19 cellular contexts compared by ENCODE assay signal in genomic region chr17:537133-537532, GRCh38.
DNase-seq lines count a peak whose midpoint lies in the region; ATAC-seq and TF ChIP-seq lines count a peak whose summit lies in the region.
"Had no signal": no experiment of that assay in that cellular context is flagged by ENCODE, and none has a peak within 500 bp of the region (broad histone marks: within the 10 kb centered on the region; RNA-seq: fewer than 3 reads in every experiment).

No MANE protein-coding gene starts in this region.

- H3K9me3 Mint-ChIP-seq in H9 (no peaks in the 10 kb centered on the region), endothelial cell (ENCODE audit: unreplicated experiment) (no peaks in the 10 kb centered on the region)
- no peaks in the 10 kb centered on the region for H3K9me3 Mint-ChIP-seq in activated T-cell treated with anti-CD3 and anti-CD28 coated beads, Interleukin-2, amount 50 U/mL, for 72 hours
- H3K9me3 Mint-ChIP-seq: CD4-positive, alpha-beta T cell had no signal

- H3K27ac Mint-ChIP-seq in H9 (peak overlapping the region; percentile 59 to 75 (median 72); a peak in 3 of 7 replicates), T-helper 17 cell (peak overlapping the region; percentile 27), endothelial cell (ENCODE audit: unreplicated experiment) (peak overlapping the region; percentile 93)
- H3K27ac Mint-ChIP-seq in activated T-cell treated with anti-CD3 and anti-CD28 coated beads, Interleukin-2, amount 50 U/mL, for 72 hours: no peak overlapping the region
- H3K27ac Mint-ChIP-seq: CD4-positive, alpha-beta T cell had no signal

- no peak overlapping the region for H3K9ac ChIP-seq in H9 (ENCODE audit: extremely low read depth, insufficient read length, low read length)
- H3K9ac ChIP-seq: SK-N-SH had no signal

- no peak overlapping the region for H2BK120ac ChIP-seq in H9 (ENCODE audit: low read depth, low read length, poor library complexity, severe bottlenecking)

- no peak overlapping the region for H4K5ac ChIP-seq in H9 (ENCODE audit: insufficient read length, low read depth, low read length)

- H2AK5ac ChIP-seq in H9 (ENCODE audit: insufficient read length, low read length): no peak overlapping the region

- H3K4me2 ChIP-seq in H9 (ENCODE audit: insufficient read depth, insufficient read length, low read length): no peak overlapping the region
- H3K4me2 ChIP-seq: SK-N-SH had no signal

- H2BK15ac ChIP-seq in H9 (ENCODE audit: low read depth, low read length): no peak overlapping the region

- H3K36me3 Mint-ChIP-seq in H9 (ENCODE audit: insufficient read depth in 1 of 3, low read depth in 3 of 3) (peaks cover 6 to 36% (median 35%) of the 10 kb centered on the region in 3 experiments; a peak in 6 of 7 replicates), T-helper 17 cell (ENCODE audit: low read depth) (peaks cover 10% of the 10 kb centered on the region), endothelial cell (ENCODE audit: low read depth, unreplicated experiment) (peaks cover 36% of the 10 kb centered on the region)
- peaks cover 8 to 10% of the 10 kb centered on the region in 2 donors for H3K36me3 Mint-ChIP-seq in activated T-cell treated with anti-CD3 and anti-CD28 coated beads, Interleukin-2, amount 50 U/mL, for 72 hours (ENCODE audit: insufficient read depth in 2 of 2)

- peaks cover 13 to 17% of the 10 kb centered on the region in 2 experiments for H3K4me1 Mint-ChIP-seq in H9
- peaks cover 3% of the 10 kb centered on the region for H3K4me1 Mint-ChIP-seq in T-helper 17 cell
- peaks cover 60% of the 10 kb centered on the region for H3K4me1 Mint-ChIP-seq in endothelial cell (ENCODE audit: unreplicated experiment)
- peaks cover 12% of the 10 kb centered on the region for H3K4me1 Mint-ChIP-seq in activated T-cell treated with anti-CD3 and anti-CD28 coated beads, Interleukin-2, amount 50 U/mL, for 72 hours (ENCODE audit: low read depth)

- H3K27me3 Mint-ChIP-seq in H9 (ENCODE audit: low read depth) (no peaks in the 10 kb centered on the region), T-helper 17 cell (no peaks in the 10 kb centered on the region), endothelial cell (ENCODE audit: unreplicated experiment) (peaks cover 6% of the 10 kb centered on the region)
- H3K27me3 Mint-ChIP-seq in activated T-cell treated with anti-CD3 and anti-CD28 coated beads, Interleukin-2, amount 50 U/mL, for 72 hours (ENCODE audit: low read depth): no peaks in the 10 kb centered on the region
- H3K27me3 Mint-ChIP-seq: CD4-positive, alpha-beta T cell had no signal

- no peak overlapping the region for H3K4me3 Mint-ChIP-seq in H9
- H3K4me3 Mint-ChIP-seq in T-helper 17 cell: no peak overlapping the region
- peak overlapping the region; percentile 74 for H3K4me3 Mint-ChIP-seq in endothelial cell (ENCODE audit: unreplicated experiment)
- no peak overlapping the region for H3K4me3 Mint-ChIP-seq in activated T-cell treated with anti-CD3 and anti-CD28 coated beads, Interleukin-2, amount 50 U/mL, for 72 hours
- H3K4me3 Mint-ChIP-seq: CD4-positive, alpha-beta T cell had no signal

- H3T11ph ChIP-seq in H9 (ENCODE audit: low read length): no peak overlapping the region

- H4K20me1 ChIP-seq in H9 (ENCODE audit: control insufficient read depth, insufficient read depth, insufficient read length): no peaks in the 10 kb centered on the region

- H3K9me3 ChIP-seq in H9 (ENCODE audit: control insufficient read depth, low read depth, low read length) (no peaks in the 10 kb centered on the region), T-helper 17 cell (ENCODE audit: control insufficient read depth, low read length, poor library complexity, severe bottlenecking) (no peaks in the 10 kb centered on the region)
- H3K9me3 ChIP-seq: SK-N-SH had no signal

- no peaks in the 10 kb centered on the region for H3K79me1 ChIP-seq in H9 (ENCODE audit: insufficient read depth, low read depth, low read length, poor library complexity, severe bottlenecking)

- no peaks in the 10 kb centered on the region for H3K79me2 ChIP-seq in H9 (ENCODE audit: insufficient read depth, low read length)

- no CpG with 5 or more reads among the region's 14 CpGs for WGBS in H9 (ENCODE audit: extremely low coverage, insufficient read length, low lambda C conversion rate)

- H3K23ac ChIP-seq in H9 (ENCODE audit: insufficient read length, low read depth, low read length): no peak overlapping the region

- no peak overlapping the region for H2BK12ac ChIP-seq in H9 (ENCODE audit: insufficient read length, low read depth, low read length)

- H3K4me1 ChIP-seq in H9 (ENCODE audit: insufficient read depth, low read length): no peaks in the 10 kb centered on the region

- H3K27me3 ChIP-seq in H9 (ENCODE audit: insufficient read depth, low read length): no peaks in the 10 kb centered on the region

- H2BK5ac ChIP-seq in H9 (ENCODE audit: insufficient read length, low read length): no peak overlapping the region

- no peak overlapping the region for H4K8ac ChIP-seq in H9 (replicated peaks; ENCODE audit: insufficient read length, low read depth, low read length)

- no peak overlapping the region for H2AFZ ChIP-seq in H9 (ENCODE audit: low read length)

- H3K18ac ChIP-seq in H9 (ENCODE audit: insufficient read length, low read depth, low read length): no peak overlapping the region

- no peak overlapping the region for H4K91ac ChIP-seq in H9 (ENCODE audit: insufficient read length, low read depth, low read length)

- H3K56ac ChIP-seq in H9 (ENCODE audit: insufficient read length, low read depth, low read length): no peak overlapping the region

- H2BK20ac ChIP-seq in H9 (ENCODE audit: low read depth, low read length, poor library complexity, severe bottlenecking): no peak overlapping the region

- TF ChIP-seq CTCF in H9 (conservative IDR thresholded peaks at IDR 0.05): no peak
- TF ChIP-seq CTCF in endothelial cell (IDR thresholded peaks at IDR 0.05; ENCODE audit: unreplicated experiment): no peak

- intact Hi-C loops in posterior vena cava (cut with DNase I): no loop called here

- DNase-seq in H9: no peak
- no peak for DNase-seq in T-helper 17 cell
- no peak for DNase-seq in endothelial cell (ENCODE audit: low spot score)
- DNase-seq in posterior vena cava (ENCODE audit: low spot score): peak; percentile 47
- DNase-seq in germinal center (ENCODE audit: low spot score): no peak
- DNase-seq in activated T-cell treated with anti-CD3 and anti-CD28 coated beads, Interleukin-2, amount 50 U/mL, for 72 hours: no peak
- DNase-seq: CD4-positive, alpha-beta T cell; EL; Kasumi-1; MM.1S; NCI-H1105; NCI-H1694 treated with DMSO at 0.1 percent for 48 hours; NCI-H2107; NCI-H2227 treated with DMSO at 0.1 percent for 48 hours; NCI-H524; SK-N-SH had no signal

- ATAC-seq in T-helper 17 cell: no peak
- no peak for ATAC-seq in HG03520 (IDR thresholded peaks at IDR 0.05; ENCODE audit: unreplicated experiment)
- ATAC-seq in activated T-cell treated with anti-CD3 and anti-CD28 coated beads, Interleukin-2, amount 50 U/mL, for 72 hours (replicated peaks in 1 of 2): no peak
- ATAC-seq: Panc1, Right ventricle myocardium inferior had no signal

- H3K23me2 ChIP-seq in H9 (ENCODE audit: insufficient read length, low read depth, low read length, poor library complexity, severe bottlenecking): no peaks in the 10 kb centered on the region

- no peak overlapping the region for H3K4ac ChIP-seq in H9 (ENCODE audit: low read depth, low read length)

- no peak overlapping the region; the same call in 1 of the 2 replicates for H3K14ac ChIP-seq in H9 (ENCODE audit: insufficient read depth, low read length)

- H3K27ac ChIP-seq in H9 (ENCODE audit: insufficient read length, low read depth, low read length): no peak overlapping the region
